In the genomic region with DNA sequence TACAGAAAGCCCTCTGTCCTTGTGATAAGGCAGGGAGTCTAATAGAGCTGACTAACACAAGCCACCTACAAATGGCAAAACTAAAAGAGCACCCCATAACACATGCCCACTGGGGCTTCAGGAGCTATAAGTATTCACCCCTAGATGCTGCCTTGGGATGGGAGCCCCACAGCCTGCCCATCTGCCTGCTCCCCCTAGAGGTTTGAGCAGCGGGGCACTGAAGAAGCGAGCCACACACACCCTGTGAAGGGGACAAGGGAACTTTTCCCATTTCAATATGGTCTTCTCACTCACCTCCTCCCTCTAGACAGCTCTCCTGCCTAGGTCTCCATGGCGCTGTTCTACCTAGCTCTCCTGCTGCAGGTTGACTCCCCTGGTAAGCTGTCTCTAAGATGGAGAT, we compare ENCODE assay signal across 19 cellular contexts.
A peak's percentile ranks its signal among the peaks of the same experiment; 100 is the strongest.
DNase-seq lines count a peak whose midpoint lies in the region; ATAC-seq, FAIRE-seq and TF ChIP-seq lines count a peak whose summit lies in the region.
"Had no signal": no experiment of that assay in that cellular context is flagged by ENCODE, and none has a peak within 500 bp of the region (broad histone marks: within the 10 kb centered on the region; RNA-seq: fewer than 3 reads in every experiment).

No MANE protein-coding gene starts in this region.

- no peak for FAIRE-seq in GM12878 (lab: Jason Lieb, UNC)
- FAIRE-seq: D721Med had no signal

- no peak for TF ChIP-seq EP300 in GM12878 (IDR thresholded peaks at IDR 0.05; ENCODE audit: borderline replicate concordance in 1 of 2, control insufficient read depth in 1 of 2, low read depth in 2 of 2, low read length in 2 of 2)

- H4K8ac ChIP-seq in neuronal stem cell (ENCODE audit: low read depth, low read length): no peak overlapping the region

- H2AK5ac ChIP-seq in neuronal stem cell (ENCODE audit: low read depth, low read length): peak overlapping the region; percentile 24

- no peaks in the 10 kb centered on the region for H3K36me3 ChIP-seq in GM12878 (ENCODE audit: control insufficient read depth in 2 of 2, insufficient read depth in 2 of 2, low read length in 1 of 2)
- no peaks in the 10 kb centered on the region for H3K36me3 ChIP-seq in neuronal stem cell (replicated peaks in 1 of 2; ENCODE audit: control insufficient read depth in 2 of 2, insufficient read depth in 2 of 2, low read length in 2 of 2)
- no peaks in the 10 kb centered on the region for H3K36me3 ChIP-seq in CD8-positive, alpha-beta T cell (ENCODE audit: insufficient read depth, low read length)

- no peak overlapping the region for H3K23ac ChIP-seq in neuronal stem cell (ENCODE audit: low read depth, low read length, poor library complexity)

- no peaks in the 10 kb centered on the region for H3K79me1 ChIP-seq in neuronal stem cell (ENCODE audit: low read depth, low read length)

- RAD21 ChIA-PET in GM12878 (lab: Charles Lee; ENCODE audit: unreplicated experiment): no interaction called here

- no peak overlapping the region for H3K9ac ChIP-seq in GM12878 (ENCODE audit: control insufficient read depth, insufficient read depth, low read length)
- no peak overlapping the region for H3K9ac ChIP-seq in neuronal stem cell (ENCODE audit: low read depth, low read length, poor library complexity)
- H3K9ac ChIP-seq: SK-N-SH had no signal

- CTCF ChIA-PET in GM12878 (lab: Yijun Ruan, JAX): interaction anchor here (1.0 kb wide), 1 partner anchor 233 kb away, joined by 3 read pairs; no protein-coding TSS in a partner anchor
- CTCF ChIA-PET in CD8-positive, alpha-beta T cell (lab: Charles Lee): no interaction called here

- no peak overlapping the region for H4K91ac ChIP-seq in neuronal stem cell (ENCODE audit: low read depth, low read length, poor library complexity)

- no peaks in the 10 kb centered on the region for H3K27me3 Mint-ChIP-seq in CD8-positive, alpha-beta T cell (ENCODE audit: low read depth)
- H3K27me3 Mint-ChIP-seq in osteocyte (ENCODE audit: unreplicated experiment): peaks cover 5% of the 10 kb centered on the region
- H3K27me3 Mint-ChIP-seq: CD4-positive, alpha-beta T cell had no signal

- H3K27me3 ChIP-seq in GM12878 (replicated peaks in 1 of 2; ENCODE audit: control insufficient read depth in 2 of 2, insufficient read depth in 2 of 2, low read length in 1 of 2) (no peaks in the 10 kb centered on the region), neuronal stem cell (ENCODE audit: control insufficient read depth in 3 of 3, insufficient read depth in 3 of 3, low read depth in 1 of 3, low read length in 3 of 3) (peaks cover 0 to 87% (median 6%) of the 10 kb centered on the region in 3 experiments)
- H3K27me3 ChIP-seq in CD8-positive, alpha-beta T cell (ENCODE audit: insufficient read depth, low read length): no peaks in the 10 kb centered on the region

- no peak overlapping the region for H3K4me3 ChIP-seq in HFF-Myc (replicated peaks; ENCODE audit: low read depth, low read length)
- H3K4me3 ChIP-seq in GM12878: no peak overlapping the region
- no peak overlapping the region for H3K4me3 ChIP-seq in neuronal stem cell (ENCODE audit: low read length in 2 of 2)
- H3K4me3 ChIP-seq in CD8-positive, alpha-beta T cell (ENCODE audit: low read depth, low read length): no peak overlapping the region

- TF ChIP-seq RAD21 in GM12878 (IDR thresholded peaks at IDR 0.05; ENCODE audit: insufficient read depth, low read depth, low read length): 0 out of 2 replicates have a peak, but pooled peaks have one; percentile 30

- no peaks in the 10 kb centered on the region for H3K36me3 Mint-ChIP-seq in CD8-positive, alpha-beta T cell
- no peaks in the 10 kb centered on the region for H3K36me3 Mint-ChIP-seq in osteocyte (ENCODE audit: unreplicated experiment)

- H2AFZ ChIP-seq in GM12878 (ENCODE audit: control insufficient read depth, low read depth, low read length) (no peak overlapping the region), neuronal stem cell (ENCODE audit: low read length) (no peak overlapping the region)

- SMC1A ChIA-PET in GM12878 (lab: Charles Lee; ENCODE audit: uncharacterized antibody, unreplicated experiment): interaction anchor here (1.4 kb wide), 1 partner anchor 64 kb away, joined by 3 read pairs; no protein-coding TSS in a partner anchor

- no peak for DNase-seq in HFF-Myc (ENCODE audit: extremely low read depth, low read depth)
- no peak for DNase-seq in GM12878 (ENCODE audit: low read depth, low spot score)
- no peak for DNase-seq in neuronal stem cell (ENCODE audit: low spot score)
- no peak for DNase-seq in CD8-positive, alpha-beta T cell
- DNase-seq in osteocyte (ENCODE audit: extremely low spot score, unreplicated experiment): no peak
- no peak for DNase-seq in NCI-H2081 treated with DMSO at 0.1 percent for 48 hours (lab: John Stamatoyannopoulos, UW)
- DNase-seq: ACHN; CD4-positive, alpha-beta T cell; DND-41; Kasumi-1; MV-4-11; NCI-H1436 treated with DMSO at 0.1 percent for 48 hours; NCI-H2227 treated with DMSO at 0.1 percent for 48 hours; NCI-H524 treated with DMSO at 0.1 percent for 48 hours; SK-N-SH; T-helper 1 cell had no signal

- H3K27ac ChIP-seq in GM12878 (ENCODE audit: control insufficient read depth, insufficient read depth) (no peak overlapping the region), neuronal stem cell (replicated peaks; ENCODE audit: low read length) (no peak overlapping the region)
- no peak overlapping the region for H3K27ac ChIP-seq in CD8-positive, alpha-beta T cell (ENCODE audit: low read depth, low read length)

- H3K4me1 ChIP-seq in GM12878 (ENCODE audit: control insufficient read depth, insufficient read depth, low read length) (peaks cover 7% of the 10 kb centered on the region), neuronal stem cell (ENCODE audit: control insufficient read depth in 2 of 2, insufficient read depth in 1 of 2, low read depth in 1 of 2, low read length in 2 of 2) (peaks cover 14 to 28% of the 10 kb centered on the region in 2 donors)
- no peaks in the 10 kb centered on the region for H3K4me1 ChIP-seq in CD8-positive, alpha-beta T cell (ENCODE audit: insufficient read depth, low read length)

- TF ChIP-seq POLR2A in GM12878 (IDR thresholded peaks at IDR 0.05; ENCODE audit: low read depth, low read length): no peak

- no peak overlapping the region for H3K18ac ChIP-seq in neuronal stem cell (ENCODE audit: low read length)

- no peaks in the 10 kb centered on the region for H3K9me3 Mint-ChIP-seq in CD8-positive, alpha-beta T cell
- no peaks in the 10 kb centered on the region for H3K9me3 Mint-ChIP-seq in osteocyte (ENCODE audit: unreplicated experiment)
- H3K9me3 Mint-ChIP-seq: CD4-positive, alpha-beta T cell had no signal

- no peak overlapping the region for H2BK12ac ChIP-seq in neuronal stem cell (ENCODE audit: low read length)

- 22% methylated on average over 3 of the region's 3 CpGs for WGBS in GM12878 (ENCODE audit: insufficient coverage, insufficient replicate concordance, low lambda C conversion rate, missing lambda C conversion rate)
- no CpG with 5 or more reads among the region's 3 CpGs for WGBS in neuronal stem cell (ENCODE audit: extremely low coverage in 2 of 2, insufficient read length in 2 of 2, insufficient replicate concordance in 1 of 2), 2 donors

- H3K4me1 Mint-ChIP-seq in CD8-positive, alpha-beta T cell (ENCODE audit: low read depth): no peaks in the 10 kb centered on the region
- H3K4me1 Mint-ChIP-seq in osteocyte (ENCODE audit: unreplicated experiment): peaks cover 20% of the 10 kb centered on the region

- H3K9me3 ChIP-seq in GM12878 (replicated peaks; ENCODE audit: control insufficient read depth, insufficient read depth, low read length): no peaks in the 10 kb centered on the region
- no peaks in the 10 kb centered on the region for H3K9me3 ChIP-seq in neuronal stem cell (replicated peaks in 1 of 2; ENCODE audit: control insufficient read depth in 2 of 2, insufficient read depth in 1 of 2, low read depth in 1 of 2, low read length in 2 of 2)
- H3K9me3 ChIP-seq in CD8-positive, alpha-beta T cell (ENCODE audit: low read length): no peaks in the 10 kb centered on the region
- H3K9me3 ChIP-seq: SK-N-SH had no signal

- no TSS peak for BruUV-seq in GM12878 (replicated peaks; lab: Mats Ljungman, UMichigan)

- no peak overlapping the region for H2BK120ac ChIP-seq in neuronal stem cell (ENCODE audit: low read depth, low read length)

- POLR2A ChIA-PET in GM12878 (lab: Charles Lee): no interaction called here
- POLR2A ChIA-PET in CD8-positive, alpha-beta T cell (lab: Charles Lee): no interaction called here

- H3K79me2 ChIP-seq in GM12878 (ENCODE audit: control insufficient read depth, insufficient read depth, low read length): no peaks in the 10 kb centered on the region

- H3K27ac Mint-ChIP-seq in CD8-positive, alpha-beta T cell: no peak overlapping the region
- H3K27ac Mint-ChIP-seq in osteocyte (ENCODE audit: unreplicated experiment): no peak overlapping the region
- H3K27ac Mint-ChIP-seq: CD4-positive, alpha-beta T cell had no signal

- in situ Hi-C loops in GM12878 (cut with MboI): no loop called here

- no peak overlapping the region for H2BK5ac ChIP-seq in neuronal stem cell (ENCODE audit: low read length)

- intact Hi-C loops in GM12878 (cut with micrococcal nuclease; ENCODE audit: unreplicated experiment): loop anchor here (10.0 kb wide), 1 partner anchor 228 kb away; no protein-coding TSS in a partner anchor
- intact Hi-C loops in CD8-positive, alpha-beta T cell (cut with DNase I, micrococcal nuclease): no loop called here

- peak overlapping the region; percentile 4 for H3K14ac ChIP-seq in neuronal stem cell (ENCODE audit: low read length)

- H2BK15ac ChIP-seq in neuronal stem cell (ENCODE audit: low read length): no peak overlapping the region

- H4K20me1 ChIP-seq in GM12878 (ENCODE audit: control insufficient read depth, insufficient read depth): no peaks in the 10 kb centered on the region

- H3K4me2 ChIP-seq in GM12878 (ENCODE audit: control insufficient read depth, insufficient read depth) (no peak overlapping the region), neuronal stem cell (ENCODE audit: insufficient read depth, low read length, poor library complexity, severe bottlenecking) (no peak overlapping the region)
- H3K4me2 ChIP-seq: SK-N-SH had no signal

- no peak overlapping the region for H3K4ac ChIP-seq in neuronal stem cell (ENCODE audit: low read length)

- TF ChIP-seq CTCF in GM12872 (IDR thresholded peaks at IDR 0.05; ENCODE audit: insufficient read depth, low read depth, low read length) (peak; percentile 22; the same call in 1 of the 3 replicates), HFF-Myc (IDR thresholded peaks at IDR 0.05; ENCODE audit: low read depth, low read length, missing control alignments) (peak; percentile 13), GM12878 (IDR thresholded peaks at IDR 0.05 in 2 of 3, conservative IDR thresholded peaks at IDR 0.05 in 1 of 3; ENCODE audit: control insufficient read depth in 2 of 3, extremely low read depth in 1 of 3, insufficient read depth in 1 of 3, low read depth in 3 of 3, low read length in 3 of 3) (peak in 2 of 3 experiments; percentile 16 to 25; a peak in 2 of 6 replicates), osteocyte (IDR thresholded peaks at IDR 0.05) (no peak)
- TF ChIP-seq CTCF in CD8-positive, alpha-beta T cell (IDR thresholded peaks at IDR 0.05): no peak

- H3K4me3 Mint-ChIP-seq in CD8-positive, alpha-beta T cell: no peak overlapping the region
- H3K4me3 Mint-ChIP-seq in osteocyte (ENCODE audit: unreplicated experiment): no peak overlapping the region
- H3K4me3 Mint-ChIP-seq: CD4-positive, alpha-beta T cell had no signal

- ATAC-seq in GM12878: no peak; the same call in 2 of the 3 replicates
- no peak for ATAC-seq in CD8-positive, alpha-beta T cell
- ATAC-seq: Right ventricle myocardium inferior had no signal

Comparison
In these comparisons a context has a peak if more than half of its experiments do, and no peak if none do; other contexts are left out.
1. CTCF ChIP-seq: peak in GM12872 (single experiment), HFF-Myc (single experiment) and GM12878 (2 of 3); none in CD8-positive, alpha-beta T cell (single experiment) and osteocyte (single experiment).